In genomic region chrX:102711872-102712215, GRCh38 we compare ENCODE assay signal across 8 cellular contexts. TPM values are rescaled to one million over a fixed set of nuclear protein-coding genes. Genes with fewer than 3 reads are reported as not detected.
DNase-seq lines count a peak whose midpoint lies in the region; ATAC-seq and TF ChIP-seq lines count a peak whose summit lies in the region.

No MANE protein-coding gene starts in this region.

- H3K27me3 ChIP-seq in mesenchymal stem cell (ENCODE audit: control insufficient read depth in 1 of 2, insufficient read depth in 1 of 2, low read length in 2 of 2): peaks cover 0 to 4% of the 10 kb centered on the region in 2 experiments
- H3K27me3 ChIP-seq in thymus (ENCODE audit: control insufficient read depth, insufficient read depth): no peaks in the 10 kb centered on the region

- no peak overlapping the region for H2BK5ac ChIP-seq in mesenchymal stem cell (ENCODE audit: low read depth, low read length, poor library complexity, severe bottlenecking)

- H3K4ac ChIP-seq in mesenchymal stem cell (ENCODE audit: low read depth in 1 of 2, low read length in 2 of 2): no peak overlapping the region

- H3K9ac ChIP-seq in mesenchymal stem cell (ENCODE audit: low read length): peak overlapping the region; percentile 93

- no peak for DNase-seq in activated CD8-positive, alpha-beta T cell treated with anti-CD3 and anti-CD28 coated beads for 36 hours
- no peak for DNase-seq in activated CD8-positive, alpha-beta T cell treated with anti-CD3 and anti-CD28 coated beads, Interleukin-2, amount 10 ng/mL, durations not matched to agents 7 days and 5 days
- DNase-seq in choroid plexus epithelial cell (ENCODE audit: low read depth) (no peak), mesenchymal stem cell (no peak), NCI-H774 (lab: John Stamatoyannopoulos, UW) (no peak), NCI-H510A (lab: John Stamatoyannopoulos, UW) (no peak)

- H3K36me3 ChIP-seq in mesenchymal stem cell (ENCODE audit: control insufficient read depth in 1 of 2, insufficient read depth in 2 of 2, low read depth in 1 of 2, low read length in 2 of 2): peaks cover 5 to 16% of the 10 kb centered on the region in 2 experiments
- H3K36me3 ChIP-seq in thymus (ENCODE audit: control insufficient read depth, insufficient read depth): no peaks in the 10 kb centered on the region

- intact Hi-C loops in activated CD8-positive, alpha-beta T cell treated with anti-CD3 and anti-CD28 coated beads for 36 hours (cut with micrococcal nuclease): no loop called here

- no peak for TF ChIP-seq CTCF in activated CD8-positive, alpha-beta T cell treated with anti-CD3 and anti-CD28 coated beads for 36 hours (IDR thresholded peaks at IDR 0.05)
- TF ChIP-seq CTCF in choroid plexus epithelial cell (conservative IDR thresholded peaks at IDR 0.05; ENCODE audit: low read depth, low read length): no peak

- POLR2A ChIA-PET in activated CD8-positive, alpha-beta T cell treated with anti-CD3 and anti-CD28 coated beads for 36 hours (lab: Charles Lee): no interaction called here
- POLR2A ChIA-PET in activated CD8-positive, alpha-beta T cell treated with anti-CD3 and anti-CD28 coated beads, Interleukin-2, amount 10 ng/mL, durations not matched to agents 7 days and 5 days (lab: Charles Lee): no interaction called here

- H3K27me3 Mint-ChIP-seq in activated CD8-positive, alpha-beta T cell treated with anti-CD3 and anti-CD28 coated beads for 36 hours: peaks cover 13% of the 10 kb centered on the region
- peaks cover 31% of the 10 kb centered on the region for H3K27me3 Mint-ChIP-seq in activated CD8-positive, alpha-beta T cell treated with anti-CD3 and anti-CD28 coated beads, Interleukin-2, amount 10 ng/mL, durations not matched to agents 7 days and 5 days (ENCODE audit: low read depth)

- H3K4me3 ChIP-seq in choroid plexus epithelial cell (ENCODE audit: low read depth, low read length) (peak overlapping the region; percentile 63), mesenchymal stem cell (ENCODE audit: insufficient read depth in 1 of 2, low read depth in 1 of 2, low read length in 2 of 2) (peak overlapping the region; percentile 79 to 84), thymus (ENCODE audit: low read length) (peak overlapping the region; percentile 53)

- 0% methylated on average over 7 of the region's 19 CpGs for WGBS in mesenchymal stem cell
- WGBS in thymus: 12% methylated on average over 19 of the region's 19 CpGs

- H4K8ac ChIP-seq in mesenchymal stem cell (ENCODE audit: low read length): no peak overlapping the region

- peaks cover 2% of the 10 kb centered on the region for H3K4me1 ChIP-seq in mesenchymal stem cell (ENCODE audit: control insufficient read depth, insufficient read depth, low read depth, low read length)
- H3K4me1 ChIP-seq in thymus (ENCODE audit: control insufficient read depth, insufficient read depth, low read length): peaks cover 3% of the 10 kb centered on the region

- no peak overlapping the region for H3K14ac ChIP-seq in mesenchymal stem cell (ENCODE audit: low read length in 2 of 2)

- H3K27ac ChIP-seq in mesenchymal stem cell (ENCODE audit: low read length, poor library complexity, severe bottlenecking): no peak overlapping the region
- H3K27ac ChIP-seq in thymus (ENCODE audit: low read depth): no peak overlapping the region

- no peak overlapping the region for H3K23ac ChIP-seq in mesenchymal stem cell (ENCODE audit: low read length in 2 of 2)

- H3K4me3 Mint-ChIP-seq in activated CD8-positive, alpha-beta T cell treated with anti-CD3 and anti-CD28 coated beads for 36 hours: peak overlapping the region; percentile 1
- no peak overlapping the region for H3K4me3 Mint-ChIP-seq in activated CD8-positive, alpha-beta T cell treated with anti-CD3 and anti-CD28 coated beads, Interleukin-2, amount 10 ng/mL, durations not matched to agents 7 days and 5 days

- peaks cover 19% of the 10 kb centered on the region for H3K4me1 Mint-ChIP-seq in activated CD8-positive, alpha-beta T cell treated with anti-CD3 and anti-CD28 coated beads for 36 hours (ENCODE audit: low read depth)
- H3K4me1 Mint-ChIP-seq in activated CD8-positive, alpha-beta T cell treated with anti-CD3 and anti-CD28 coated beads, Interleukin-2, amount 10 ng/mL, durations not matched to agents 7 days and 5 days (ENCODE audit: low read depth): peaks cover 15% of the 10 kb centered on the region

- H3K36me3 Mint-ChIP-seq in activated CD8-positive, alpha-beta T cell treated with anti-CD3 and anti-CD28 coated beads for 36 hours (ENCODE audit: low read depth): no peaks in the 10 kb centered on the region
- no peaks in the 10 kb centered on the region for H3K36me3 Mint-ChIP-seq in activated CD8-positive, alpha-beta T cell treated with anti-CD3 and anti-CD28 coated beads, Interleukin-2, amount 10 ng/mL, durations not matched to agents 7 days and 5 days (ENCODE audit: low read depth)

- H3K9me3 Mint-ChIP-seq in activated CD8-positive, alpha-beta T cell treated with anti-CD3 and anti-CD28 coated beads for 36 hours: no peaks in the 10 kb centered on the region
- H3K9me3 Mint-ChIP-seq in activated CD8-positive, alpha-beta T cell treated with anti-CD3 and anti-CD28 coated beads, Interleukin-2, amount 10 ng/mL, durations not matched to agents 7 days and 5 days (ENCODE audit: insufficient read depth): no peaks in the 10 kb centered on the region

- H2BK12ac ChIP-seq in mesenchymal stem cell (ENCODE audit: low read length in 2 of 2): peak overlapping the region in 1 of 2 experiments; percentile 39

- no peaks in the 10 kb centered on the region for H3K9me3 ChIP-seq in mesenchymal stem cell (ENCODE audit: control insufficient read depth, low read length)
- H3K9me3 ChIP-seq in thymus (ENCODE audit: control insufficient read depth): no peaks in the 10 kb centered on the region

- no peak overlapping the region for H2AK5ac ChIP-seq in mesenchymal stem cell (ENCODE audit: low read length, severe bottlenecking)

- no peak overlapping the region for H2AFZ ChIP-seq in mesenchymal stem cell (ENCODE audit: low read depth, low read length)

- H2BK120ac ChIP-seq in mesenchymal stem cell (ENCODE audit: low read depth, low read length): no peak overlapping the region

- no peak for ATAC-seq in activated CD8-positive, alpha-beta T cell treated with anti-CD3 and anti-CD28 coated beads for 36 hours
- no peak for ATAC-seq in activated CD8-positive, alpha-beta T cell treated with anti-CD3 and anti-CD28 coated beads, Interleukin-2, amount 10 ng/mL, durations not matched to agents 7 days and 5 days
- no peak for ATAC-seq in HG03442 (IDR thresholded peaks at IDR 0.05; ENCODE audit: unreplicated experiment)

- peak overlapping the region; percentile 88 for H3K4me2 ChIP-seq in mesenchymal stem cell (ENCODE audit: low read length, poor library complexity, severe bottlenecking)

- H3K27ac Mint-ChIP-seq in activated CD8-positive, alpha-beta T cell treated with anti-CD3 and anti-CD28 coated beads for 36 hours: no peak overlapping the region
- no peak overlapping the region for H3K27ac Mint-ChIP-seq in activated CD8-positive, alpha-beta T cell treated with anti-CD3 and anti-CD28 coated beads, Interleukin-2, amount 10 ng/mL, durations not matched to agents 7 days and 5 days

- H3K79me1 ChIP-seq in mesenchymal stem cell (replicated peaks; ENCODE audit: low read length, poor library complexity, severe bottlenecking): peaks cover 16% of the 10 kb centered on the region

- peak overlapping the region in 1 of 2 experiments; percentile 73 for H3K18ac ChIP-seq in mesenchymal stem cell (ENCODE audit: low read depth in 1 of 2, low read length in 2 of 2)

- H2BK15ac ChIP-seq in mesenchymal stem cell (ENCODE audit: low read depth, poor library complexity, severe bottlenecking): no peak overlapping the region

- CTCF ChIA-PET in activated CD8-positive, alpha-beta T cell treated with anti-CD3 and anti-CD28 coated beads for 36 hours (lab: Charles Lee): no interaction called here
- CTCF ChIA-PET in activated CD8-positive, alpha-beta T cell treated with anti-CD3 and anti-CD28 coated beads, Interleukin-2, amount 10 ng/mL, durations not matched to agents 7 days and 5 days (lab: Charles Lee): no interaction called here

- H4K91ac ChIP-seq in mesenchymal stem cell (ENCODE audit: low read length): no peak overlapping the region

RNA-seq across cellular contexts. Expression of gene GPRASP2, which starts 0.4 kb away (rescaled TPM):
- total RNA-seq in activated CD8-positive, alpha-beta T cell treated with anti-CD3 and anti-CD28 coated beads for 36 hours: under 1 TPM; 0.67 to 0.77 TPM
- total RNA-seq in activated CD8-positive, alpha-beta T cell treated with anti-CD3 and anti-CD28 coated beads, Interleukin-2, amount 10 ng/mL, durations not matched to agents 7 days and 5 days: under 1 TPM; 0.13 to 0.16 TPM
- polyA plus RNA-seq in mesenchymal stem cell (2013, experiment 1 of 2): 4.7 TPM
- polyA plus RNA-seq in mesenchymal stem cell (2013, experiment 2 of 2): 4.6 TPM
- polyA plus RNA-seq in thymus: 7.3 TPM

RNA-seq across cellular contexts. Expression of gene GPRASP3, which starts 8.7 kb away (rescaled TPM):
- 1 to 10 TPM; 1.3 to 2.0 TPM for total RNA-seq in activated CD8-positive, alpha-beta T cell treated with anti-CD3 and anti-CD28 coated beads for 36 hours
- total RNA-seq in activated CD8-positive, alpha-beta T cell treated with anti-CD3 and anti-CD28 coated beads, Interleukin-2, amount 10 ng/mL, durations not matched to agents 7 days and 5 days: 1 to 10 TPM; 2.2 TPM
- 3.3 TPM for polyA plus RNA-seq in mesenchymal stem cell (2013, experiment 1 of 2)
- 3.3 TPM for polyA plus RNA-seq in mesenchymal stem cell (2013, experiment 2 of 2)
- polyA plus RNA-seq in thymus: 2.0 TPM
